In the genomic region with DNA sequence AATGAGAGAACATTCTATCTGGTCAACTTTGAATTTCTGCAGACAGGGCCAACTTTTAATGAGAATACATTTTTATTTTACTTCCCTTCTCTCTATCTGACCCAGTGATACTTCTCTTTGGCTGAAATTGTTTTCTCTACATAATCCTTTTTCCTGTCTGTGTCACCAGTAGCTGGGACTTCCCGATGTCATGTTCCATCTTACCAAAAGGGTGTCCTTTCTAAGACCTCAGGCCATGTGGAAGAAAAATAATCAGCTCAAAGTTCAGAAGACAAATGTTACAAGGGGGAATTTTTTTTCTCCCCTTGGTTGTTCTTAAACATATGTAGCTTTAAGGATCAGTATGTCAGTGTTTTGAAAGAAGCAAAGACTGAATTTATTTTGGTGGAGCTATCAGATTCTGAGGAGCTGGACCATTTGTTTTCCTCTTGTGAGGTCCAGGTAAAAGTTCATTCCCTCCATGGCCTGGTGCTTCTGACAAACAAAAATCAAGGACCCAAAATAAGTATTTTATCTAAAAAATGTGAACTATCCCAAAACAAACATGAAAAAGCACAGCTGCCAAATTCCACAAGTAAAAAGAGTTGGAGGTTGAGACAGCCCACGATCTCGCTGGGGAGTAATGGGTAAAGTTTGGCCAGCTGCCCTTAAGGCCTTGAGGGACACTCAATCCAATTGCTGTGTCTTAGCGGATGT, we compare ENCODE assay signal across 18 cellular contexts.
DNase-seq lines count a peak whose midpoint lies in the region; ATAC-seq, FAIRE-seq and TF ChIP-seq lines count a peak whose summit lies in the region.
"Had no signal": no experiment of that assay in that cellular context is flagged by ENCODE, and none has a peak within 500 bp of the region (broad histone marks: within the 10 kb centered on the region; RNA-seq: fewer than 3 reads in every experiment).

No MANE protein-coding gene starts in this region.

- no peak for FAIRE-seq in astrocyte (lab: Jason Lieb, UNC)

- intact Hi-C loops in Caco-2 (cut with micrococcal nuclease; ENCODE audit: unreplicated experiment), result no loop called here

- peak; percentile 23 for ATAC-seq in omental fat pad (ENCODE audit: low FRiP score)
- no peak for ATAC-seq in naive thymus-derived CD8-positive, alpha-beta T cell
- ATAC-seq in HG02678 (IDR thresholded peaks at IDR 0.05; ENCODE audit: unreplicated experiment), result no peak
- ATAC-seq: body of pancreas; left lung; natural killer cell treated with Interleukin-12 subunit alpha and Interleukin-12 subunit beta and Interleukin-15 and Interleukin-18, amount 100 ng/mL, for 72 hours had no signal

- H3K4me3 Mint-ChIP-seq in Caco-2 (ENCODE audit: unreplicated experiment), result no peak overlapping the region
- no peak overlapping the region for H3K4me3 Mint-ChIP-seq in astrocyte (ENCODE audit: unreplicated experiment)
- H3K4me3 Mint-ChIP-seq in naive thymus-derived CD8-positive, alpha-beta T cell, result no peak overlapping the region
- H3K4me3 Mint-ChIP-seq: activated CD4-positive, alpha-beta memory T cell treated with anti-CD3 and anti-CD28 coated beads for 36 hours; natural killer cell treated with Interleukin-12 subunit alpha and Interleukin-12 subunit beta and Interleukin-15 and Interleukin-18, amount 100 ng/mL, for 72 hours had no signal

- no peaks in the 10 kb centered on the region for H4K20me1 ChIP-seq in astrocyte (ENCODE audit: insufficient read depth, low read length)

- no peaks in the 10 kb centered on the region for H3K9me3 ChIP-seq in Caco-2
- H3K9me3 ChIP-seq in astrocyte (ENCODE audit: insufficient read depth, low read depth, low read length), result no peaks in the 10 kb centered on the region
- H3K9me3 ChIP-seq: body of pancreas, left lung, sigmoid colon had no signal

- H3K9me3 Mint-ChIP-seq in Caco-2 (ENCODE audit: unreplicated experiment) (peaks cover 18% of the 10 kb centered on the region), astrocyte (ENCODE audit: unreplicated experiment) (no peaks in the 10 kb centered on the region)
- H3K9me3 Mint-ChIP-seq in naive thymus-derived CD8-positive, alpha-beta T cell, result no peaks in the 10 kb centered on the region
- H3K9me3 Mint-ChIP-seq: activated CD4-positive, alpha-beta memory T cell treated with anti-CD3 and anti-CD28 coated beads for 36 hours; activated T-helper 2 cell treated with anti-CD3 and anti-CD28 coated beads, Interferon-gamma antibody, Interleukin-2, Interleukin-4, amounts not matched to agents 10 μg/mL and 5 μg/mL and 100 μg/mL, durations not matched to agents 14 hours and 24 hours and 36 hours; natural killer cell treated with Interleukin-12 subunit alpha and Interleukin-12 subunit beta and Interleukin-15 and Interleukin-18, amount 100 ng/mL, for 72 hours had no signal

- no TSS peak for BruUV-seq in Caco-2 (replicated peaks; lab: Mats Ljungman, UMichigan)

- H3K27ac ChIP-seq in astrocyte (ENCODE audit: low read depth, low read length), result no peak overlapping the region
- H3K27ac ChIP-seq: left lung had no signal

- H3K4me1 Mint-ChIP-seq in Caco-2 (ENCODE audit: low read depth, unreplicated experiment) (peaks cover 15% of the 10 kb centered on the region), astrocyte (ENCODE audit: low read depth, unreplicated experiment) (no peaks in the 10 kb centered on the region)
- no peaks in the 10 kb centered on the region for H3K4me1 Mint-ChIP-seq in naive thymus-derived CD8-positive, alpha-beta T cell

- POLR2A ChIA-PET in Caco-2 (lab: Charles Lee), result no interaction called here
- POLR2A ChIA-PET in naive thymus-derived CD8-positive, alpha-beta T cell (lab: Charles Lee), result no interaction called here

- TF ChIP-seq CTCF in Caco-2 (IDR thresholded peaks at IDR 0.05; ENCODE audit: insufficient read depth in 1 of 2, low read depth in 1 of 2, low read length in 1 of 2, severe bottlenecking in 1 of 2, unreplicated experiment in 1 of 2) (no peak), astrocyte (IDR thresholded peaks at IDR 0.05; ENCODE audit: insufficient read depth, low read depth, low read length) (no peak), omental fat pad (IDR thresholded peaks at IDR 0.05) (no peak)

- DNase-seq in Caco-2, result peak; percentile 20 to 38
- DNase-seq in astrocyte (ENCODE audit: low read depth), result peak; percentile 31
- peak; percentile 0 for DNase-seq in fibroblast of the conjunctiva (ENCODE audit: low read depth)
- DNase-seq in omental fat pad (ENCODE audit: low spot score), result no peak
- no peak for DNase-seq in naive thymus-derived CD8-positive, alpha-beta T cell
- no peak for DNase-seq in cerebellum (ENCODE audit: low spot score)
- DNase-seq in COLO668 (lab: John Stamatoyannopoulos, UW; ENCODE audit: unreplicated experiment), result no peak
- DNase-seq: activated CD4-positive, alpha-beta memory T cell treated with anti-CD3 and anti-CD28 coated beads for 36 hours; COR-L47; left lung; NCI-H1092; sigmoid colon; stimulated activated naive CD4-positive, alpha-beta T cell; T-helper 9 cell had no signal

- CTCF ChIA-PET in Caco-2 (lab: Charles Lee), result no interaction called here

- H3K36me3 Mint-ChIP-seq in Caco-2 (ENCODE audit: insufficient read depth, unreplicated experiment), result no peaks in the 10 kb centered on the region
- no peaks in the 10 kb centered on the region for H3K36me3 Mint-ChIP-seq in astrocyte (ENCODE audit: low read depth, unreplicated experiment)
- no peaks in the 10 kb centered on the region for H3K36me3 Mint-ChIP-seq in naive thymus-derived CD8-positive, alpha-beta T cell
- H3K36me3 Mint-ChIP-seq: activated CD4-positive, alpha-beta memory T cell treated with anti-CD3 and anti-CD28 coated beads for 36 hours; natural killer cell treated with Interleukin-12 subunit alpha and Interleukin-12 subunit beta and Interleukin-15 and Interleukin-18, amount 100 ng/mL, for 72 hours had no signal

- no peak overlapping the region for H3K4me2 ChIP-seq in astrocyte (ENCODE audit: low read length)

- H3K27me3 ChIP-seq in Caco-2 (replicated peaks; ENCODE audit: control insufficient read depth, insufficient read depth, low read length) (no peaks in the 10 kb centered on the region), astrocyte (ENCODE audit: insufficient read depth, low read length) (no peaks in the 10 kb centered on the region)
- H3K27me3 ChIP-seq: body of pancreas, left lung, sigmoid colon had no signal

- H3K36me3 ChIP-seq in Caco-2 (ENCODE audit: control insufficient read depth, insufficient read depth, low read length) (no peaks in the 10 kb centered on the region), astrocyte (ENCODE audit: insufficient read depth, low read length) (no peaks in the 10 kb centered on the region)
- H3K36me3 ChIP-seq: left lung, sigmoid colon had no signal

- no peaks in the 10 kb centered on the region for H3K79me2 ChIP-seq in astrocyte (ENCODE audit: insufficient read depth, low read length)

- no peak overlapping the region for H3K9ac ChIP-seq in astrocyte (ENCODE audit: low read length)

- H3K4me1 ChIP-seq in Caco-2 (peaks cover 14% of the 10 kb centered on the region), astrocyte (ENCODE audit: insufficient read depth, low read length) (no peaks in the 10 kb centered on the region)
- H3K4me1 ChIP-seq: body of pancreas, sigmoid colon had no signal

- no peak overlapping the region for H3K4me3 ChIP-seq in Caco-2 (ENCODE audit: low read depth, low read length)
- no peak overlapping the region for H3K4me3 ChIP-seq in astrocyte (ENCODE audit: insufficient read depth, low read depth, low read length)
- H3K4me3 ChIP-seq: body of pancreas, left lung, sigmoid colon had no signal

- H3K27me3 Mint-ChIP-seq in Caco-2 (ENCODE audit: insufficient read depth, unreplicated experiment) (no peaks in the 10 kb centered on the region), astrocyte (ENCODE audit: low read depth, unreplicated experiment) (peaks cover 2% of the 10 kb centered on the region)
- H3K27me3 Mint-ChIP-seq in naive thymus-derived CD8-positive, alpha-beta T cell, result peaks cover 2 to 53% (median 4%) of the 10 kb centered on the region in 5 donors
- H3K27me3 Mint-ChIP-seq: activated CD4-positive, alpha-beta memory T cell treated with anti-CD3 and anti-CD28 coated beads for 36 hours had no signal

- peak overlapping the region; percentile 59 for H3K27ac Mint-ChIP-seq in Caco-2 (ENCODE audit: unreplicated experiment)
- H3K27ac Mint-ChIP-seq in astrocyte (ENCODE audit: unreplicated experiment), result no peak overlapping the region
- H3K27ac Mint-ChIP-seq in naive thymus-derived CD8-positive, alpha-beta T cell, result no peak overlapping the region
- H3K27ac Mint-ChIP-seq: activated CD4-positive, alpha-beta memory T cell treated with anti-CD3 and anti-CD28 coated beads for 36 hours; activated T-helper 2 cell treated with anti-CD3 and anti-CD28 coated beads, Interferon-gamma antibody, Interleukin-2, Interleukin-4, amounts not matched to agents 10 μg/mL and 5 μg/mL and 100 μg/mL, durations not matched to agents 14 hours and 24 hours and 36 hours had no signal

- no peak overlapping the region for H2AFZ ChIP-seq in astrocyte (ENCODE audit: low read depth, low read length)

Comparison
In these comparisons a context has a peak if more than half of its experiments do, and no peak if none do; other contexts are left out.
1. DNase-seq: peak in Caco-2 (2 of 2), astrocyte (single experiment) and fibroblast of the conjunctiva (single experiment); none in omental fat pad (single experiment), naive thymus-derived CD8-positive, alpha-beta T cell (0 of 10), cerebellum (single experiment) and COLO668 (single experiment).